In genomic region chrX:133454525-133455323, GRCh38 we compare ENCODE assay signal across 1 cellular context.
TF ChIP-seq lines count a peak whose summit lies in the region.

No MANE protein-coding gene starts in this region.

TF ChIP-seq in WTC11, 78 proteins besides CTCF, POLR2A, EP300 and RAD21:
- TF ChIP-seq USF2 (CRISPR knock-in tag; IDR thresholded peaks at IDR 0.05) = peak; percentile 79
- TF ChIP-seq SMAD3 (CRISPR knock-in tag; IDR thresholded peaks at IDR 0.05; ENCODE audit: borderline replicate concordance) = no peak
- TF ChIP-seq TEAD1 (CRISPR knock-in tag; IDR thresholded peaks at IDR 0.05) = 0 out of 2 replicates have a peak, but pooled peaks have one; percentile 49
- TF ChIP-seq FOXK1 (CRISPR knock-in tag; IDR thresholded peaks at IDR 0.05) = no peak
- no peak for TF ChIP-seq NR1H2 (CRISPR knock-in tag; IDR thresholded peaks at IDR 0.05)
- TF ChIP-seq RELA (CRISPR knock-in tag; IDR thresholded peaks at IDR 0.05; ENCODE audit: borderline replicate concordance) = no peak
- TF ChIP-seq GABPB1 (CRISPR knock-in tag; IDR thresholded peaks at IDR 0.05) = no peak
- TF ChIP-seq, protein P1, sequence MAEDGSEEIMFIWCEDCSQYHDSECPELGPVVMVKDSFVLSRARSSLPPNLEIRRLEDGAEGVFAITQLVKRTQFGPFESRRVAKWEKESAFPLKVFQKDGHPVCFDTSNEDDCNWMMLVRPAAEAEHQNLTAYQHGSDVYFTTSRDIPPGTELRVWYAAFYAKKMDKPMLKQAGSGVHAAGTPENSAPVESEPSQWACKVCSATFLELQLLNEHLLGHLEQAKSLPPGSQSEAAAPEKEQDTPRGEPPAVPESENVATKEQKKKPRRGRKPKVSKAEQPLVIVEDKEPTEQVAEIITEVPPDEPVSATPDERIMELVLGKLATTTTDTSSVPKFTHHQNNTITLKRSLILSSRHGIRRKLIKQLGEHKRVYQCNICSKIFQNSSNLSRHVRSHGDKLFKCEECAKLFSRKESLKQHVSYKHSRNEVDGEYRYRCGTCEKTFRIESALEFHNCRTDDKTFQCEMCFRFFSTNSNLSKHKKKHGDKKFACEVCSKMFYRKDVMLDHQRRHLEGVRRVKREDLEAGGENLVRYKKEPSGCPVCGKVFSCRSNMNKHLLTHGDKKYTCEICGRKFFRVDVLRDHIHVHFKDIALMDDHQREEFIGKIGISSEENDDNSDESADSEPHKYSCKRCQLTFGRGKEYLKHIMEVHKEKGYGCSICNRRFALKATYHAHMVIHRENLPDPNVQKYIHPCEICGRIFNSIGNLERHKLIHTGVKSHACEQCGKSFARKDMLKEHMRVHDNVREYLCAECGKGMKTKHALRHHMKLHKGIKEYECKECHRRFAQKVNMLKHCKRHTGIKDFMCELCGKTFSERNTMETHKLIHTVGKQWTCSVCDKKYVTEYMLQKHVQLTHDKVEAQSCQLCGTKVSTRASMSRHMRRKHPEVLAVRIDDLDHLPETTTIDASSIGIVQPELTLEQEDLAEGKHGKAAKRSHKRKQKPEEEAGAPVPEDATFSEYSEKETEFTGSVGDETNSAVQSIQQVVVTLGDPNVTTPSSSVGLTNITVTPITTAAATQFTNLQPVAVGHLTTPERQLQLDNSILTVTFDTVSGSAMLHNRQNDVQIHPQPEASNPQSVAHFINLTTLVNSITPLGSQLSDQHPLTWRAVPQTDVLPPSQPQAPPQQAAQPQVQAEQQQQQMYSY (CRISPR knock-in tag; IDR thresholded peaks at IDR 0.05) = no peak
- no peak for TF ChIP-seq ZNF396 (CRISPR knock-in tag; IDR thresholded peaks at IDR 0.05; ENCODE audit: borderline replicate concordance)
- TF ChIP-seq GTF2I (CRISPR knock-in tag; conservative IDR thresholded peaks at IDR 0.05) = no peak
- TF ChIP-seq NR2C2 (CRISPR knock-in tag; IDR thresholded peaks at IDR 0.05) = no peak
- TF ChIP-seq, protein P2, sequence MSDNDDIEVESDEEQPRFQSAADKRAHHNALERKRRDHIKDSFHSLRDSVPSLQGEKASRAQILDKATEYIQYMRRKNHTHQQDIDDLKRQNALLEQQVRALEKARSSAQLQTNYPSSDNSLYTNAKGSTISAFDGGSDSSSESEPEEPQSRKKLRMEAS (CRISPR knock-in tag; IDR thresholded peaks at IDR 0.05) = 0 out of 2 replicates have a peak, but pooled peaks have one; percentile 32
- no peak for TF ChIP-seq ARID4B (CRISPR knock-in tag; IDR thresholded peaks at IDR 0.05; ENCODE audit: borderline replicate concordance)
- TF ChIP-seq MXD4 (CRISPR knock-in tag; IDR thresholded peaks at IDR 0.05; ENCODE audit: borderline replicate concordance) = no peak
- TF ChIP-seq OVOL2 (CRISPR knock-in tag; IDR thresholded peaks at IDR 0.05; ENCODE audit: borderline replicate concordance) = no peak
- TF ChIP-seq, protein P3, sequence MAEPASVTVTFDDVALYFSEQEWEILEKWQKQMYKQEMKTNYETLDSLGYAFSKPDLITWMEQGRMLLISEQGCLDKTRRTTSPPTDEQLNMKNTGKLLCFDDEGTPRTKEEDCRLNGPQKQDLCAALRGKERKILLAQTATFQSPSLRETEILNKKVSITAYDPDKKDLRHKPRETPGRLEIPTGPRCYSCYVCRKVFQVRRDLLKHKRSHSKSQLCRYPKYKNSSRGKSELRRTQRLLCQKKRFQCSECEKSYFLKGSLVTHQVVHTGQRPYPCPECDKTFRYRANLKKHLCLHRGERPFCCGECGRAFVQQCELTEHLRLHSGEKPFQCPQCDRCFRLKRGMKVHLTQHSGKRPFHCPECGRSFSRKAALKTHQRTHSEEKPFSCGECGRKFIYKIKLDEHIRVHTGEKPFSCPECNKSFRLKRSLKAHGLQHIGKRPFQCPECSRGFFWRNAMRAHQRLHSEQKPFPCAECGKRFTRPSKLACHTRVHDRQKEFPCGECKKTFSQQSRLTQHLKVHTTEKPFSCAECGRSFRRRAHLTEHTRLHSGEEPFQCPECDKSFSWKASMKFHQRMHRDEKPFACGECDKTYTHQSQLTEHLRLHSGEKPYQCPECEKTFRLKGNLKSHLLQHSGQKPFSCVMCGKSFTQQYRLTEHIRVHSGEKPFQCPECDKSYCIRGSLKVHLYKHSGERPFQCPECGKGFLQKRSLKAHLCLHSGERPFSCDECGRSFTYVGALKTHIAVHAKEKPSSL (CRISPR knock-in tag; conservative IDR thresholded peaks at IDR 0.05) = no peak
- TF ChIP-seq USF1 (CRISPR knock-in tag; IDR thresholded peaks at IDR 0.05) = peak; percentile 78
- TF ChIP-seq, protein P4, sequence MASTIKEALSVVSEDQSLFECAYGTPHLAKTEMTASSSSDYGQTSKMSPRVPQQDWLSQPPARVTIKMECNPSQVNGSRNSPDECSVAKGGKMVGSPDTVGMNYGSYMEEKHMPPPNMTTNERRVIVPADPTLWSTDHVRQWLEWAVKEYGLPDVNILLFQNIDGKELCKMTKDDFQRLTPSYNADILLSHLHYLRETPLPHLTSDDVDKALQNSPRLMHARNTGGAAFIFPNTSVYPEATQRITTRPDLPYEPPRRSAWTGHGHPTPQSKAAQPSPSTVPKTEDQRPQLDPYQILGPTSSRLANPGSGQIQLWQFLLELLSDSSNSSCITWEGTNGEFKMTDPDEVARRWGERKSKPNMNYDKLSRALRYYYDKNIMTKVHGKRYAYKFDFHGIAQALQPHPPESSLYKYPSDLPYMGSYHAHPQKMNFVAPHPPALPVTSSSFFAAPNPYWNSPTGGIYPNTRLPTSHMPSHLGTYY (CRISPR knock-in tag; IDR thresholded peaks at IDR 0.05) = no peak
TF ChIP-seq in WTC11: peak in this region for 4.
